Comparison of ENCODE assay signal across 12 cellular contexts in genomic region chr2:64634338-64635267, GRCh38. TPM values are rescaled to one million over a fixed set of nuclear protein-coding genes. Genes with fewer than 3 reads are reported as not detected.
DNase-seq lines count a peak whose midpoint lies in the region; ATAC-seq and TF ChIP-seq lines count a peak whose summit lies in the region.
"Had no signal": no experiment of that assay in that cellular context is flagged by ENCODE, and none has a peak within 500 bp of the region (broad histone marks: within the 10 kb centered on the region; RNA-seq: fewer than 3 reads in every experiment).

No MANE protein-coding gene starts in this region.

- no peak for TF ChIP-seq POLR2A in uterus (IDR thresholded peaks at IDR 0.05)

- H3K9me3 Mint-ChIP-seq in glutamatergic neuron (ENCODE audit: unreplicated experiment) = peaks cover 7% of the 10 kb centered on the region
- H3K9me3 Mint-ChIP-seq in activated CD8-positive, alpha-beta T cell treated with anti-CD3 and anti-CD28 coated beads, Interleukin-2, amount 10 ng/mL, durations not matched to agents 7 days and 5 days (ENCODE audit: insufficient read depth) = no peaks in the 10 kb centered on the region
- no peaks in the 10 kb centered on the region for H3K9me3 Mint-ChIP-seq in stimulated activated naive CD8-positive, alpha-beta T cell treated with anti-CD3 and anti-CD28 coated beads, Interleukin-15, amount 100 ng/mL, for 72 hours

- ATAC-seq in left cardiac atrium (peak in 1 of 2 donors; percentile 64), GM18517 (IDR thresholded peaks at IDR 0.05; ENCODE audit: unreplicated experiment) (no peak)
- no peak for ATAC-seq in activated CD8-positive, alpha-beta T cell treated with anti-CD3 and anti-CD28 coated beads, Interleukin-2, amount 10 ng/mL, durations not matched to agents 7 days and 5 days
- ATAC-seq in stimulated activated naive CD8-positive, alpha-beta T cell treated with anti-CD3 and anti-CD28 coated beads, Interleukin-15, amount 100 ng/mL, for 72 hours = no peak
- ATAC-seq: gastrocnemius medialis had no signal

- H3K27ac Mint-ChIP-seq in glutamatergic neuron (ENCODE audit: unreplicated experiment) = peak overlapping the region; percentile 85
- H3K27ac Mint-ChIP-seq in activated CD8-positive, alpha-beta T cell treated with anti-CD3 and anti-CD28 coated beads, Interleukin-2, amount 10 ng/mL, durations not matched to agents 7 days and 5 days = no peak overlapping the region
- H3K27ac Mint-ChIP-seq in stimulated activated naive CD8-positive, alpha-beta T cell treated with anti-CD3 and anti-CD28 coated beads, Interleukin-15, amount 100 ng/mL, for 72 hours = no peak overlapping the region

- TF ChIP-seq CTCF in VCaP (conservative IDR thresholded peaks at IDR 0.05) = no peak
- no peak for TF ChIP-seq CTCF in glutamatergic neuron (IDR thresholded peaks at IDR 0.05; ENCODE audit: partially characterized antibody, unreplicated experiment)
- no peak for TF ChIP-seq CTCF in uterus (IDR thresholded peaks at IDR 0.05)

- no peaks in the 10 kb centered on the region for H3K9me3 ChIP-seq in uterus
- H3K9me3 ChIP-seq: gastrocnemius medialis had no signal

- no peaks in the 10 kb centered on the region for H3K27me3 ChIP-seq in uterus
- H3K27me3 ChIP-seq: gastrocnemius medialis had no signal

- peak; percentile 33 for DNase-seq in left cardiac atrium
- DNase-seq in cardiac septum (ENCODE audit: low spot score) = no peak
- DNase-seq in glutamatergic neuron = peak; percentile 80
- peak; percentile 54 to 62 for DNase-seq in uterus
- no peak for DNase-seq in activated CD8-positive, alpha-beta T cell treated with anti-CD3 and anti-CD28 coated beads, Interleukin-2, amount 10 ng/mL, durations not matched to agents 7 days and 5 days
- no peak for DNase-seq in stimulated activated naive CD8-positive, alpha-beta T cell treated with anti-CD3 and anti-CD28 coated beads, Interleukin-15, amount 100 ng/mL, for 72 hours
- DNase-seq: dermis blood vessel endothelial cell; NCI-H187 treated with DMSO at 0.1 percent for 48 hours; stimulated activated CD4-positive, alpha-beta T cell treated with anti-CD3 and anti-CD28 coated beads, Interleukin-2, amount 100 ng/mL, for 48 hours had no signal

- H3K27me3 Mint-ChIP-seq in glutamatergic neuron (ENCODE audit: unreplicated experiment) = peaks cover 6% of the 10 kb centered on the region
- H3K27me3 Mint-ChIP-seq in activated CD8-positive, alpha-beta T cell treated with anti-CD3 and anti-CD28 coated beads, Interleukin-2, amount 10 ng/mL, durations not matched to agents 7 days and 5 days (ENCODE audit: low read depth) = no peaks in the 10 kb centered on the region
- H3K27me3 Mint-ChIP-seq in stimulated activated naive CD8-positive, alpha-beta T cell treated with anti-CD3 and anti-CD28 coated beads, Interleukin-15, amount 100 ng/mL, for 72 hours = no peaks in the 10 kb centered on the region

- H3K4me1 Mint-ChIP-seq in glutamatergic neuron (ENCODE audit: low read depth, unreplicated experiment) = peaks cover 75% of the 10 kb centered on the region
- peaks cover 40% of the 10 kb centered on the region for H3K4me1 Mint-ChIP-seq in activated CD8-positive, alpha-beta T cell treated with anti-CD3 and anti-CD28 coated beads, Interleukin-2, amount 10 ng/mL, durations not matched to agents 7 days and 5 days (ENCODE audit: low read depth)
- peaks cover 40% of the 10 kb centered on the region for H3K4me1 Mint-ChIP-seq in stimulated activated naive CD8-positive, alpha-beta T cell treated with anti-CD3 and anti-CD28 coated beads, Interleukin-15, amount 100 ng/mL, for 72 hours

- H3K4me3 Mint-ChIP-seq in glutamatergic neuron (ENCODE audit: unreplicated experiment) = peak overlapping the region; percentile 47
- no peak overlapping the region for H3K4me3 Mint-ChIP-seq in activated CD8-positive, alpha-beta T cell treated with anti-CD3 and anti-CD28 coated beads, Interleukin-2, amount 10 ng/mL, durations not matched to agents 7 days and 5 days
- no peak overlapping the region for H3K4me3 Mint-ChIP-seq in stimulated activated naive CD8-positive, alpha-beta T cell treated with anti-CD3 and anti-CD28 coated beads, Interleukin-15, amount 100 ng/mL, for 72 hours

- no peaks in the 10 kb centered on the region for H3K36me3 Mint-ChIP-seq in glutamatergic neuron (ENCODE audit: unreplicated experiment)
- peaks cover 42% of the 10 kb centered on the region for H3K36me3 Mint-ChIP-seq in activated CD8-positive, alpha-beta T cell treated with anti-CD3 and anti-CD28 coated beads, Interleukin-2, amount 10 ng/mL, durations not matched to agents 7 days and 5 days (ENCODE audit: low read depth)

- H3K36me3 ChIP-seq in uterus = no peaks in the 10 kb centered on the region

- H3K4me3 ChIP-seq in uterus = no peak overlapping the region
- H3K4me3 ChIP-seq: gastrocnemius medialis had no signal

- H3K27ac ChIP-seq in VCaP (peak overlapping the region; percentile 64), uterus (no peak overlapping the region)
- H3K27ac ChIP-seq: gastrocnemius medialis had no signal

- no peaks in the 10 kb centered on the region for H3K4me1 ChIP-seq in uterus

- CTCF ChIA-PET in activated CD8-positive, alpha-beta T cell treated with anti-CD3 and anti-CD28 coated beads, Interleukin-2, amount 10 ng/mL, durations not matched to agents 7 days and 5 days (lab: Charles Lee) = interaction anchor here (0.6 to 1.5 kb wide), 3 partner anchors 12 to 62 kb away, joined by 3 to 6 read pairs (median 4); no protein-coding TSS in a partner anchor

- POLR2A ChIA-PET in activated CD8-positive, alpha-beta T cell treated with anti-CD3 and anti-CD28 coated beads, Interleukin-2, amount 10 ng/mL, durations not matched to agents 7 days and 5 days (lab: Charles Lee) = interaction anchor here (0.9 to 1.0 kb wide), 2 partner anchors 10 to 18 kb away, joined by 3 to 4 read pairs; no protein-coding TSS in a partner anchor

- intact Hi-C loops in left cardiac atrium (cut with DNase I) = no loop called here
- intact Hi-C loops in cardiac septum (cut with DNase I) = no loop called here
- intact Hi-C loops in uterus (cut with DNase I; ENCODE audit: low total_unique reads) = no loop called here

RNA-seq across cellular contexts. Expression of gene SERTAD2, which starts 19.1 kb away (rescaled TPM):
- 10 to 100 TPM; 14.3 to 14.7 TPM for total RNA-seq in left cardiac atrium
- total RNA-seq in cardiac septum = 22.8 TPM
- total RNA-seq in glutamatergic neuron (ENCODE audit: unreplicated experiment) = 15.7 TPM
- total RNA-seq in uterus = 10 to 100 TPM in 2 of 4 donors, 1 to 10 TPM in 2; 1.8 to 29.5 (median 8.9) TPM
- total RNA-seq in activated CD8-positive, alpha-beta T cell treated with anti-CD3 and anti-CD28 coated beads, Interleukin-2, amount 10 ng/mL, durations not matched to agents 7 days and 5 days = 10 to 100 TPM; 21.4 to 21.8 TPM

Comparison
In these comparisons a context has a peak if more than half of its experiments do, and no peak if none do; other contexts are left out.
1. DNase-seq: peak in left cardiac atrium (single experiment), glutamatergic neuron (single experiment) and uterus (2 of 2); none in cardiac septum (single experiment), activated CD8-positive, alpha-beta T cell treated with anti-CD3 and anti-CD28 coated beads, Interleukin-2, amount 10 ng/mL, durations not matched to agents 7 days and 5 days (single experiment) and stimulated activated naive CD8-positive, alpha-beta T cell treated with anti-CD3 and anti-CD28 coated beads, Interleukin-15, amount 100 ng/mL, for 72 hours (0 of 2).